In the genomic region with DNA sequence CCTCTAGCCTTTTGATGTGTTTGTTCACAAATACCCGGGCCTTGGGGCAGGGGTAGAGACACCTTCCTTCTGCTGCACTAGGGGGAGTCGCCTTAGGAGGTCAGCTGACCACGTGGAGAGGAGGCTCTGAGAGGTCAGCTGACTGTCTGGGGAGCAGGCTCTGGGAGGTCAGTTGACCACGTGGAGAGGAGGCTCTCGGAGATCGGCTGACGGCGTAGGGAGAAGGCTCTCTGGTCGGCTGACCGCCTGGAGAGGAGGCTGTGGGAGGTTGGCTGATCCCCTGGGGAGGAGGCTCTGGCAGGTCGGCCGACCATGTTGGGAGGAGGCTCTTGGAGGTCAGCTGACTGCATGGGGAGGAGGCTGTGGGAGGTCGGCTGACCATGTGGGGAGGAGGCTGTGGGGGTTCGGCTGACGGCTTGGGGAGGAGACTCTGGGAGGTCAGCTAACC, we compare ENCODE assay signal across 2 cellular contexts.
A peak's percentile ranks its signal among the peaks of the same experiment; 100 is the strongest.
TF ChIP-seq lines count a peak whose summit lies in the region.

No MANE protein-coding gene starts in this region.

TF ChIP-seq in HCT116, 20 proteins besides CTCF, POLR2A, EP300 and RAD21:
- TF ChIP-seq, protein P1, sequence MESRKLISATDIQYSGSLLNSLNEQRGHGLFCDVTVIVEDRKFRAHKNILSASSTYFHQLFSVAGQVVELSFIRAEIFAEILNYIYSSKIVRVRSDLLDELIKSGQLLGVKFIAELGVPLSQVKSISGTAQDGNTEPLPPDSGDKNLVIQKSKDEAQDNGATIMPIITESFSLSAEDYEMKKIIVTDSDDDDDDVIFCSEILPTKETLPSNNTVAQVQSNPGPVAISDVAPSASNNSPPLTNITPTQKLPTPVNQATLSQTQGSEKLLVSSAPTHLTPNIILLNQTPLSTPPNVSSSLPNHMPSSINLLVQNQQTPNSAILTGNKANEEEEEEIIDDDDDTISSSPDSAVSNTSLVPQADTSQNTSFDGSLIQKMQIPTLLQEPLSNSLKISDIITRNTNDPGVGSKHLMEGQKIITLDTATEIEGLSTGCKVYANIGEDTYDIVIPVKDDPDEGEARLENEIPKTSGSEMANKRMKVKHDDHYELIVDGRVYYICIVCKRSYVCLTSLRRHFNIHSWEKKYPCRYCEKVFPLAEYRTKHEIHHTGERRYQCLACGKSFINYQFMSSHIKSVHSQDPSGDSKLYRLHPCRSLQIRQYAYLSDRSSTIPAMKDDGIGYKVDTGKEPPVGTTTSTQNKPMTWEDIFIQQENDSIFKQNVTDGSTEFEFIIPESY (IDR thresholded peaks at IDR 0.05; ENCODE audit: extremely low read depth, insufficient replicate concordance, low read length), result no peak
- no peak for TF ChIP-seq ZFX (IDR thresholded peaks at IDR 0.05)
- TF ChIP-seq SP1 (IDR thresholded peaks at IDR 0.05; ENCODE audit: low read depth), result no peak
- TF ChIP-seq CBX3 (IDR thresholded peaks at IDR 0.05; ENCODE audit: low read depth), result no peak
- TF ChIP-seq JUND (IDR thresholded peaks at IDR 0.05), result no peak
- no peak for TF ChIP-seq SRF (IDR thresholded peaks at IDR 0.05; ENCODE audit: low read depth)
- TF ChIP-seq, protein P2, sequence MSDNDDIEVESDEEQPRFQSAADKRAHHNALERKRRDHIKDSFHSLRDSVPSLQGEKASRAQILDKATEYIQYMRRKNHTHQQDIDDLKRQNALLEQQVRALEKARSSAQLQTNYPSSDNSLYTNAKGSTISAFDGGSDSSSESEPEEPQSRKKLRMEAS (IDR thresholded peaks at IDR 0.05), result no peak
- no peak for TF ChIP-seq EZH2phosphoT487 (IDR thresholded peaks at IDR 0.05; ENCODE audit: borderline replicate concordance)
- TF ChIP-seq POLR2AphosphoS5 (IDR thresholded peaks at IDR 0.05; ENCODE audit: low read depth, low read length), result no peak
- no peak for TF ChIP-seq CEBPB (IDR thresholded peaks at IDR 0.05; ENCODE audit: low read depth)
- no peak for TF ChIP-seq EGR1 (IDR thresholded peaks at IDR 0.05; ENCODE audit: low read depth)
- TF ChIP-seq ELF1 (IDR thresholded peaks at IDR 0.05; ENCODE audit: borderline replicate concordance, low read depth), result no peak
- no peak for TF ChIP-seq TCF7L2 (IDR thresholded peaks at IDR 0.05; ENCODE audit: borderline replicate concordance, extremely low read depth, insufficient read depth, insufficient read length)
- no peak for TF ChIP-seq EZH2 (IDR thresholded peaks at IDR 0.05)

TF ChIP-seq in K562, 482 proteins besides CTCF, POLR2A, EP300 and RAD21 (continues in another document):
- TF ChIP-seq, protein P3, sequence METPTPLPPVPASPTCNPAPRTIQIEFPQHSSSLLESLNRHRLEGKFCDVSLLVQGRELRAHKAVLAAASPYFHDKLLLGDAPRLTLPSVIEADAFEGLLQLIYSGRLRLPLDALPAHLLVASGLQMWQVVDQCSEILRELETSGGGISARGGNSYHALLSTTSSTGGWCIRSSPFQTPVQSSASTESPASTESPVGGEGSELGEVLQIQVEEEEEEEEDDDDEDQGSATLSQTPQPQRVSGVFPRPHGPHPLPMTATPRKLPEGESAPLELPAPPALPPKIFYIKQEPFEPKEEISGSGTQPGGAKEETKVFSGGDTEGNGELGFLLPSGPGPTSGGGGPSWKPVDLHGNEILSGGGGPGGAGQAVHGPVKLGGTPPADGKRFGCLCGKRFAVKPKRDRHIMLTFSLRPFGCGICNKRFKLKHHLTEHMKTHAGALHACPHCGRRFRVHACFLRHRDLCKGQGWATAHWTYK (CRISPR knock-in tag; IDR thresholded peaks at IDR 0.05), result no peak
- no peak for TF ChIP-seq MYNN (IDR thresholded peaks at IDR 0.05)
- no peak for TF ChIP-seq MYNN (CRISPR knock-in tag; IDR thresholded peaks at IDR 0.05)
- 0 out of 2 replicates have a peak, but pooled peaks have one; percentile 25 for TF ChIP-seq NR2C2 (CRISPR knock-in tag; IDR thresholded peaks at IDR 0.05)
- TF ChIP-seq NR2C2 (tag; IDR thresholded peaks at IDR 0.05), result peak; percentile 91
- peak in 1 of 2 experiments; percentile 43; a peak in 1 of 4 replicates for TF ChIP-seq TEAD1 (CRISPR knock-in tag; IDR thresholded peaks at IDR 0.05)
- TF ChIP-seq BMI1 (IDR thresholded peaks at IDR 0.05; ENCODE audit: low read length), result no peak
- TF ChIP-seq, protein P4, sequence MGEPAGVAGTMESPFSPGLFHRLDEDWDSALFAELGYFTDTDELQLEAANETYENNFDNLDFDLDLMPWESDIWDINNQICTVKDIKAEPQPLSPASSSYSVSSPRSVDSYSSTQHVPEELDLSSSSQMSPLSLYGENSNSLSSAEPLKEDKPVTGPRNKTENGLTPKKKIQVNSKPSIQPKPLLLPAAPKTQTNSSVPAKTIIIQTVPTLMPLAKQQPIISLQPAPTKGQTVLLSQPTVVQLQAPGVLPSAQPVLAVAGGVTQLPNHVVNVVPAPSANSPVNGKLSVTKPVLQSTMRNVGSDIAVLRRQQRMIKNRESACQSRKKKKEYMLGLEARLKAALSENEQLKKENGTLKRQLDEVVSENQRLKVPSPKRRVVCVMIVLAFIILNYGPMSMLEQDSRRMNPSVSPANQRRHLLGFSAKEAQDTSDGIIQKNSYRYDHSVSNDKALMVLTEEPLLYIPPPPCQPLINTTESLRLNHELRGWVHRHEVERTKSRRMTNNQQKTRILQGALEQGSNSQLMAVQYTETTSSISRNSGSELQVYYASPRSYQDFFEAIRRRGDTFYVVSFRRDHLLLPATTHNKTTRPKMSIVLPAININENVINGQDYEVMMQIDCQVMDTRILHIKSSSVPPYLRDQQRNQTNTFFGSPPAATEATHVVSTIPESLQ (CRISPR knock-in tag; IDR thresholded peaks at IDR 0.05), result no peak
- TF ChIP-seq, protein P5, sequence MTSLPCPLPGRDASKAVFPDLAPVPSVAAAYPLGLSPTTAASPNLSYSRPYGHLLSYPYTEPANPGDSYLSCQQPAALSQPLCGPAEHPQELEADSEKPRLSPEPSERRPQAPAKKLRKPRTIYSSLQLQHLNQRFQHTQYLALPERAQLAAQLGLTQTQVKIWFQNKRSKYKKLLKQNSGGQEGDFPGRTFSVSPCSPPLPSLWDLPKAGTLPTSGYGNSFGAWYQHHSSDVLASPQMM (CRISPR knock-in tag; IDR thresholded peaks at IDR 0.05), result no peak
- 0 out of 2 replicates have a peak, but pooled peaks have one; percentile 48 for TF ChIP-seq NR2C1 (IDR thresholded peaks at IDR 0.05)
- peak; percentile 57; the same call in 1 of the 2 replicates for TF ChIP-seq NR2C1 (tag; IDR thresholded peaks at IDR 0.05)
- no peak for TF ChIP-seq ZNF695 (CRISPR knock-in tag; IDR thresholded peaks at IDR 0.05)
- TF ChIP-seq, protein P6, sequence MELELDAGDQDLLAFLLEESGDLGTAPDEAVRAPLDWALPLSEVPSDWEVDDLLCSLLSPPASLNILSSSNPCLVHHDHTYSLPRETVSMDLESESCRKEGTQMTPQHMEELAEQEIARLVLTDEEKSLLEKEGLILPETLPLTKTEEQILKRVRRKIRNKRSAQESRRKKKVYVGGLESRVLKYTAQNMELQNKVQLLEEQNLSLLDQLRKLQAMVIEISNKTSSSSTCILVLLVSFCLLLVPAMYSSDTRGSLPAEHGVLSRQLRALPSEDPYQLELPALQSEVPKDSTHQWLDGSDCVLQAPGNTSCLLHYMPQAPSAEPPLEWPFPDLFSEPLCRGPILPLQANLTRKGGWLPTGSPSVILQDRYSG (tag; conservative IDR thresholded peaks at IDR 0.05; ENCODE audit: low read depth), result 0 out of 2 replicates have a peak, but pooled peaks have one; percentile 17
- no peak for TF ChIP-seq KAT8 (IDR thresholded peaks at IDR 0.05; ENCODE audit: low read depth)
- no peak for TF ChIP-seq CC2D1A (IDR thresholded peaks at IDR 0.05)
- no peak for TF ChIP-seq TBL1XR1 (IDR thresholded peaks at IDR 0.05; ENCODE audit: low read length in 2 of 2)
- TF ChIP-seq, protein P7, sequence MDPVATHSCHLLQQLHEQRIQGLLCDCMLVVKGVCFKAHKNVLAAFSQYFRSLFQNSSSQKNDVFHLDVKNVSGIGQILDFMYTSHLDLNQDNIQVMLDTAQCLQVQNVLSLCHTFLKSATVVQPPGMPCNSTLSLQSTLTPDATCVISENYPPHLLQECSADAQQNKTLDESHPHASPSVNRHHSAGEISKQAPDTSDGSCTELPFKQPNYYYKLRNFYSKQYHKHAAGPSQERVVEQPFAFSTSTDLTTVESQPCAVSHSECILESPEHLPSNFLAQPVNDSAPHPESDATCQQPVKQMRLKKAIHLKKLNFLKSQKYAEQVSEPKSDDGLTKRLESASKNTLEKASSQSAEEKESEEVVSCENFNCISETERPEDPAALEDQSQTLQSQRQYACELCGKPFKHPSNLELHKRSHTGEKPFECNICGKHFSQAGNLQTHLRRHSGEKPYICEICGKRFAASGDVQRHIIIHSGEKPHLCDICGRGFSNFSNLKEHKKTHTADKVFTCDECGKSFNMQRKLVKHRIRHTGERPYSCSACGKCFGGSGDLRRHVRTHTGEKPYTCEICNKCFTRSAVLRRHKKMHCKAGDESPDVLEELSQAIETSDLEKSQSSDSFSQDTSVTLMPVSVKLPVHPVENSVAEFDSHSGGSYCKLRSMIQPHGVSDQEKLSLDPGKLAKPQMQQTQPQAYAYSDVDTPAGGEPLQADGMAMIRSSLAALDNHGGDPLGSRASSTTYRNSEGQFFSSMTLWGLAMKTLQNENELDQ (CRISPR knock-in tag; IDR thresholded peaks at IDR 0.05; ENCODE audit: borderline replicate concordance), result no peak
- TF ChIP-seq DACH1 (IDR thresholded peaks at IDR 0.05; ENCODE audit: partially characterized antibody), result peak; percentile 13
- no peak for TF ChIP-seq PCBP1 (IDR thresholded peaks at IDR 0.05; ENCODE audit: low read depth, low read length, poor library complexity, severe bottlenecking)
- TF ChIP-seq EZH2 (IDR thresholded peaks at IDR 0.05; ENCODE audit: borderline replicate concordance, low read depth, low read length), result no peak
- TF ChIP-seq L3MBTL2 (IDR thresholded peaks at IDR 0.05), result peak; percentile 97
- TF ChIP-seq, protein P8, sequence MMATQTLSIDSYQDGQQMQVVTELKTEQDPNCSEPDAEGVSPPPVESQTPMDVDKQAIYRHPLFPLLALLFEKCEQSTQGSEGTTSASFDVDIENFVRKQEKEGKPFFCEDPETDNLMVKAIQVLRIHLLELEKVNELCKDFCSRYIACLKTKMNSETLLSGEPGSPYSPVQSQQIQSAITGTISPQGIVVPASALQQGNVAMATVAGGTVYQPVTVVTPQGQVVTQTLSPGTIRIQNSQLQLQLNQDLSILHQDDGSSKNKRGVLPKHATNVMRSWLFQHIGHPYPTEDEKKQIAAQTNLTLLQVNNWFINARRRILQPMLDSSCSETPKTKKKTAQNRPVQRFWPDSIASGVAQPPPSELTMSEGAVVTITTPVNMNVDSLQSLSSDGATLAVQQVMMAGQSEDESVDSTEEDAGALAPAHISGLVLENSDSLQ (IDR thresholded peaks at IDR 0.05), result no peak
- TF ChIP-seq, protein P9, sequence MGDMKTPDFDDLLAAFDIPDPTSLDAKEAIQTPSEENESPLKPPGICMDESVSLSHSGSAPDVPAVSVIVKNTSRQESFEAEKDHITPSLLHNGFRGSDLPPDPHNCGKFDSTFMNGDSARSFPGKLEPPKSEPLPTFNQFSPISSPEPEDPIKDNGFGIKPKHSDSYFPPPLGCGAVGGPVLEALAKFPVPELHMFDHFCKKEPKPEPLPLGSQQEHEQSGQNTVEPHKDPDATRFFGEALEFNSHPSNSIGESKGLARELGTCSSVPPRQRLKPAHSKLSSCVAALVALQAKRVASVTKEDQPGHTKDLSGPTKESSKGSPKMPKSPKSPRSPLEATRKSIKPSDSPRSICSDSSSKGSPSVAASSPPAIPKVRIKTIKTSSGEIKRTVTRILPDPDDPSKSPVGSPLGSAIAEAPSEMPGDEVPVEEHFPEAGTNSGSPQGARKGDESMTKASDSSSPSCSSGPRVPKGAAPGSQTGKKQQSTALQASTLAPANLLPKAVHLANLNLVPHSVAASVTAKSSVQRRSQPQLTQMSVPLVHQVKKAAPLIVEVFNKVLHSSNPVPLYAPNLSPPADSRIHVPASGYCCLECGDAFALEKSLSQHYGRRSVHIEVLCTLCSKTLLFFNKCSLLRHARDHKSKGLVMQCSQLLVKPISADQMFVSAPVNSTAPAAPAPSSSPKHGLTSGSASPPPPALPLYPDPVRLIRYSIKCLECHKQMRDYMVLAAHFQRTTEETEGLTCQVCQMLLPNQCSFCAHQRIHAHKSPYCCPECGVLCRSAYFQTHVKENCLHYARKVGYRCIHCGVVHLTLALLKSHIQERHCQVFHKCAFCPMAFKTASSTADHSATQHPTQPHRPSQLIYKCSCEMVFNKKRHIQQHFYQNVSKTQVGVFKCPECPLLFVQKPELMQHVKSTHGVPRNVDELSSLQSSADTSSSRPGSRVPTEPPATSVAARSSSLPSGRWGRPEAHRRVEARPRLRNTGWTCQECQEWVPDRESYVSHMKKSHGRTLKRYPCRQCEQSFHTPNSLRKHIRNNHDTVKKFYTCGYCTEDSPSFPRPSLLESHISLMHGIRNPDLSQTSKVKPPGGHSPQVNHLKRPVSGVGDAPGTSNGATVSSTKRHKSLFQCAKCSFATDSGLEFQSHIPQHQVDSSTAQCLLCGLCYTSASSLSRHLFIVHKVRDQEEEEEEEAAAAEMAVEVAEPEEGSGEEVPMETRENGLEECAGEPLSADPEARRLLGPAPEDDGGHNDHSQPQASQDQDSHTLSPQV (IDR thresholded peaks at IDR 0.05), result no peak
- TF ChIP-seq CBX8 (IDR thresholded peaks at IDR 0.05; ENCODE audit: borderline replicate concordance, extremely low read depth, low read depth, low read length, poor library complexity, severe bottlenecking), result no peak
- TF ChIP-seq DMBX1 (CRISPR knock-in tag; IDR thresholded peaks at IDR 0.05; ENCODE audit: borderline replicate concordance), result 0 out of 2 replicates have a peak, but pooled peaks have one; percentile 17
- TF ChIP-seq ZNF316 (IDR thresholded peaks at IDR 0.05), result no peak
- TF ChIP-seq SLC30A9 (CRISPR knock-in tag; IDR thresholded peaks at IDR 0.05), result no peak
- peak; percentile 34; the same call in 1 of the 2 replicates for TF ChIP-seq SMAD4 (CRISPR knock-in tag; conservative IDR thresholded peaks at IDR 0.05)
- TF ChIP-seq, protein P10, sequence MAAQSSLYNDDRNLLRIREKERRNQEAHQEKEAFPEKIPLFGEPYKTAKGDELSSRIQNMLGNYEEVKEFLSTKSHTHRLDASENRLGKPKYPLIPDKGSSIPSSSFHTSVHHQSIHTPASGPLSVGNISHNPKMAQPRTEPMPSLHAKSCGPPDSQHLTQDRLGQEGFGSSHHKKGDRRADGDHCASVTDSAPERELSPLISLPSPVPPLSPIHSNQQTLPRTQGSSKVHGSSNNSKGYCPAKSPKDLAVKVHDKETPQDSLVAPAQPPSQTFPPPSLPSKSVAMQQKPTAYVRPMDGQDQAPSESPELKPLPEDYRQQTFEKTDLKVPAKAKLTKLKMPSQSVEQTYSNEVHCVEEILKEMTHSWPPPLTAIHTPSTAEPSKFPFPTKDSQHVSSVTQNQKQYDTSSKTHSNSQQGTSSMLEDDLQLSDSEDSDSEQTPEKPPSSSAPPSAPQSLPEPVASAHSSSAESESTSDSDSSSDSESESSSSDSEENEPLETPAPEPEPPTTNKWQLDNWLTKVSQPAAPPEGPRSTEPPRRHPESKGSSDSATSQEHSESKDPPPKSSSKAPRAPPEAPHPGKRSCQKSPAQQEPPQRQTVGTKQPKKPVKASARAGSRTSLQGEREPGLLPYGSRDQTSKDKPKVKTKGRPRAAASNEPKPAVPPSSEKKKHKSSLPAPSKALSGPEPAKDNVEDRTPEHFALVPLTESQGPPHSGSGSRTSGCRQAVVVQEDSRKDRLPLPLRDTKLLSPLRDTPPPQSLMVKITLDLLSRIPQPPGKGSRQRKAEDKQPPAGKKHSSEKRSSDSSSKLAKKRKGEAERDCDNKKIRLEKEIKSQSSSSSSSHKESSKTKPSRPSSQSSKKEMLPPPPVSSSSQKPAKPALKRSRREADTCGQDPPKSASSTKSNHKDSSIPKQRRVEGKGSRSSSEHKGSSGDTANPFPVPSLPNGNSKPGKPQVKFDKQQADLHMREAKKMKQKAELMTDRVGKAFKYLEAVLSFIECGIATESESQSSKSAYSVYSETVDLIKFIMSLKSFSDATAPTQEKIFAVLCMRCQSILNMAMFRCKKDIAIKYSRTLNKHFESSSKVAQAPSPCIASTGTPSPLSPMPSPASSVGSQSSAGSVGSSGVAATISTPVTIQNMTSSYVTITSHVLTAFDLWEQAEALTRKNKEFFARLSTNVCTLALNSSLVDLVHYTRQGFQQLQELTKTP (IDR thresholded peaks at IDR 0.05; ENCODE audit: low read depth in 1 of 2, partially characterized antibody in 2 of 2), result no peak
- TF ChIP-seq ZNF589 (CRISPR knock-in tag; IDR thresholded peaks at IDR 0.05; ENCODE audit: low read depth), result peak; percentile 59; the same call in 1 of the 2 replicates
- TF ChIP-seq CXXC5 (CRISPR knock-in tag; IDR thresholded peaks at IDR 0.05), result 0 out of 2 replicates have a peak, but pooled peaks have one; percentile 36
